In the genomic region with DNA sequence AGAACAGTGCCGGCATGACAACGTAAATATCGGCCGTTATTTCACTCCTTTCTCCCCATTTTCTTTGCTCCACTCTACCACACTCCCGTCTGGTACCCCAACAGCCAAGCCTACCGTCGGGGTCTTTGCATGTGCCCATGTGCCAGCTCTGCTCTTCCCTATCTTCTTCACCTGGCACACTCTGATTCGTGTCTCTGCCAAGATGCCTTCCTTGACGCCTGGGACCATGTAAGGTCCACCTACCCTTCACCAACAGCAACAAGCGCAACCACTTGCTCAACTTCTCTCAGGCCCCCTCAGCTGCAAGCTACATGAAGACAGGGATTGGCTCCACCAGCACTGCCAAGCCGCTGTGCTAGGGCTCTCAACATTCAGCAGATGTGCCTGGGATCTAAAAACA, we compare ENCODE assay signal across 20 cellular contexts. TPM values are rescaled to one million over a fixed set of nuclear protein-coding genes. Genes with fewer than 3 reads are reported as not detected.
A peak's percentile ranks its signal among the peaks of the same experiment; 100 is the strongest.
DNase-seq lines count a peak whose midpoint lies in the region; ATAC-seq and TF ChIP-seq lines count a peak whose summit lies in the region.
"Had no signal": no experiment of that assay in that cellular context is flagged by ENCODE, and none has a peak within 500 bp of the region (broad histone marks: within the 10 kb centered on the region; RNA-seq: fewer than 3 reads in every experiment).

No MANE protein-coding gene starts in this region.

- DNase-seq in MCF 10A (ENCODE audit: unreplicated experiment) (no peak), mammary epithelial cell (no peak), naive B cell (no peak), type B pancreatic cell (ENCODE audit: extremely low spot score, unreplicated experiment) (no peak), NCI-H226 (no peak), NCI-H345 treated with DMSO at 0.1 percent for 48 hours (lab: John Stamatoyannopoulos, UW; ENCODE audit: unreplicated experiment) (no peak)
- no peak for DNase-seq in activated naive CD8-positive, alpha-beta T cell treated with anti-CD3 and anti-CD28 coated beads, Interleukin-2, amount 10 ng/mL, durations not matched to agents 7 days and 5 days
- DNase-seq in effector CD8-positive, alpha-beta T cell (lab: John Stamatoyannopoulos, UW), result no peak
- DNase-seq: DMS79; HCEC 1CT; hippocampal formation; left colon; NCI-H1105; SIG-M5; stimulated activated CD4-positive, alpha-beta T cell treated with anti-CD3 and anti-CD28 coated beads, Interleukin-4, amount 100 ng/mL, for 4 hours had no signal

- H3K27me3 Mint-ChIP-seq in MCF 10A (ENCODE audit: insufficient read depth, unreplicated experiment), result no peaks in the 10 kb centered on the region
- no peaks in the 10 kb centered on the region for H3K27me3 Mint-ChIP-seq in activated naive CD8-positive, alpha-beta T cell treated with anti-CD3 and anti-CD28 coated beads, Interleukin-2, amount 10 ng/mL, durations not matched to agents 7 days and 5 days
- no peaks in the 10 kb centered on the region for H3K27me3 Mint-ChIP-seq in naive B cell
- H3K27me3 Mint-ChIP-seq in type B pancreatic cell, result no peaks in the 10 kb centered on the region

- ATAC-seq in activated naive CD8-positive, alpha-beta T cell treated with anti-CD3 and anti-CD28 coated beads, Interleukin-2, amount 10 ng/mL, durations not matched to agents 7 days and 5 days (ENCODE audit: low read depth), result no peak
- no peak for ATAC-seq in naive B cell (ENCODE audit: low read depth in 2 of 2)
- ATAC-seq: left colon had no signal

- H3K4me3 Mint-ChIP-seq in MCF 10A (ENCODE audit: unreplicated experiment) (no peak overlapping the region), naive B cell (peak overlapping the region in 5 of 8 donors; percentile 8 to 88 (median 39)), type B pancreatic cell (no peak overlapping the region)
- peak overlapping the region; percentile 28 for H3K4me3 Mint-ChIP-seq in activated naive CD8-positive, alpha-beta T cell treated with anti-CD3 and anti-CD28 coated beads, Interleukin-2, amount 10 ng/mL, durations not matched to agents 7 days and 5 days
- H3K4me3 Mint-ChIP-seq: nephron had no signal

- H3K4me3 ChIP-seq in mammary epithelial cell (replicated peaks in 1 of 3; ENCODE audit: insufficient read depth in 1 of 3, low read depth in 2 of 3, low read length in 3 of 3), result no peak overlapping the region
- H3K4me3 ChIP-seq: sigmoid colon had no signal

- peaks cover 50% of the 10 kb centered on the region for H3K4me1 ChIP-seq in mammary epithelial cell (ENCODE audit: insufficient read depth, low read length)

- TF ChIP-seq CTCF in MCF 10A (IDR thresholded peaks at IDR 0.05; ENCODE audit: unreplicated experiment), result no peak
- no peak for TF ChIP-seq CTCF in mammary epithelial cell (conservative IDR thresholded peaks at IDR 0.05 in 1 of 2, IDR thresholded peaks at IDR 0.05 in 1 of 2; ENCODE audit: extremely low read depth in 1 of 2, insufficient read depth in 1 of 2, low read depth in 1 of 2, low read length in 2 of 2)
- TF ChIP-seq CTCF in type B pancreatic cell (conservative IDR thresholded peaks at IDR 0.05), result no peak

- H3K4me1 Mint-ChIP-seq in MCF 10A (ENCODE audit: insufficient read depth, unreplicated experiment) (peaks cover 55% of the 10 kb centered on the region), naive B cell (peaks cover 70 to 78% (median 74%) of the 10 kb centered on the region in 3 donors), type B pancreatic cell (ENCODE audit: unreplicated experiment) (peaks cover 51% of the 10 kb centered on the region)
- peaks cover 66% of the 10 kb centered on the region for H3K4me1 Mint-ChIP-seq in activated naive CD8-positive, alpha-beta T cell treated with anti-CD3 and anti-CD28 coated beads, Interleukin-2, amount 10 ng/mL, durations not matched to agents 7 days and 5 days

- dilution Hi-C loops in mammary epithelial cell (cut with HindIII; ENCODE audit: low sequenced_read_pairs), result no loop called here

- POLR2A ChIA-PET in MCF 10A (lab: Yijun Ruan, JAX), result interaction anchor here (1.1 to 1.4 kb wide), 2 partner anchors 9 to 12 kb away, joined by 3 to 5 read pairs; no protein-coding TSS in a partner anchor
- POLR2A ChIA-PET in activated naive CD8-positive, alpha-beta T cell treated with anti-CD3 and anti-CD28 coated beads, Interleukin-2, amount 10 ng/mL, durations not matched to agents 7 days and 5 days (lab: Charles Lee), result no interaction called here

- H3K36me3 Mint-ChIP-seq in MCF 10A (ENCODE audit: insufficient read depth, unreplicated experiment), result peaks cover 56% of the 10 kb centered on the region
- H3K36me3 Mint-ChIP-seq in activated naive CD8-positive, alpha-beta T cell treated with anti-CD3 and anti-CD28 coated beads, Interleukin-2, amount 10 ng/mL, durations not matched to agents 7 days and 5 days, result peaks cover 43% of the 10 kb centered on the region
- peaks cover 0 to 6% of the 10 kb centered on the region in 2 donors for H3K36me3 Mint-ChIP-seq in naive B cell
- H3K36me3 Mint-ChIP-seq in type B pancreatic cell, result peaks cover 33% of the 10 kb centered on the region

- H3K27me3 ChIP-seq in mammary epithelial cell (ENCODE audit: insufficient read depth, low read length), result no peaks in the 10 kb centered on the region
- H3K27me3 ChIP-seq: sigmoid colon had no signal

- 84% methylated on average over 10 of the region's 11 CpGs for WGBS in mammary epithelial cell (ENCODE audit: low coverage, missing lambda C conversion rate)

- H4K20me1 ChIP-seq in mammary epithelial cell (ENCODE audit: insufficient read depth, low read length), result peaks cover 14% of the 10 kb centered on the region

- H2AFZ ChIP-seq in mammary epithelial cell (ENCODE audit: low read depth, low read length), result no peak overlapping the region

- CTCF ChIA-PET in MCF 10A (lab: Yijun Ruan, JAX) (interaction anchor here (0.6 to 1.4 kb wide), 4 partner anchors 14 to 392 kb away, joined by 3 to 6 read pairs (median 4); no protein-coding TSS in a partner anchor), mammary epithelial cell (lab: Charles Lee; ENCODE audit: low non-redundant PET) (no interaction called here)

- in situ Hi-C loops in mammary epithelial cell (cut with MboI; ENCODE audit: low sequenced_read_pairs in 2 of 2), result no loop called here

- peaks cover 96% of the 10 kb centered on the region for H3K79me2 ChIP-seq in mammary epithelial cell (ENCODE audit: insufficient read depth, low read length)

- H3K36me3 ChIP-seq in mammary epithelial cell (ENCODE audit: insufficient read depth, low read length), result no peaks in the 10 kb centered on the region

- H3K27ac Mint-ChIP-seq in MCF 10A (ENCODE audit: low read depth, unreplicated experiment) (peak overlapping the region; percentile 78), naive B cell (peak overlapping the region in 3 of 6 donors; percentile 13 to 91 (median 76)), type B pancreatic cell (peak overlapping the region; percentile 44)
- peak overlapping the region; percentile 43 for H3K27ac Mint-ChIP-seq in activated naive CD8-positive, alpha-beta T cell treated with anti-CD3 and anti-CD28 coated beads, Interleukin-2, amount 10 ng/mL, durations not matched to agents 7 days and 5 days
- H3K27ac Mint-ChIP-seq: nephron had no signal

- intact Hi-C loops in MCF 10A (cut with micrococcal nuclease) (no loop called here), mammary epithelial cell (cut with micrococcal nuclease) (loop anchor here (10.0 kb wide), 1 partner anchor 447 kb away; a partner anchor contains a TSS)

- H3K4me2 ChIP-seq in mammary epithelial cell (ENCODE audit: insufficient read depth, low read depth, low read length), result no peak overlapping the region

- H3K9ac ChIP-seq in mammary epithelial cell (ENCODE audit: insufficient read depth, low read length), result no peak overlapping the region

- no peaks in the 10 kb centered on the region for H3K9me3 ChIP-seq in mammary epithelial cell (replicated peaks; ENCODE audit: insufficient read depth, low read length)
- H3K9me3 ChIP-seq: sigmoid colon had no signal

- BruUV-seq in MCF 10A (replicated peaks; lab: Mats Ljungman, UMichigan), result no TSS peak
- BruUV-seq in mammary epithelial cell (replicated peaks; lab: Mats Ljungman, UMichigan), result no TSS peak

- H3K9me3 Mint-ChIP-seq in MCF 10A (ENCODE audit: unreplicated experiment) (no peaks in the 10 kb centered on the region), naive B cell (no peaks in the 10 kb centered on the region), type B pancreatic cell (no peaks in the 10 kb centered on the region)
- H3K9me3 Mint-ChIP-seq in activated naive CD8-positive, alpha-beta T cell treated with anti-CD3 and anti-CD28 coated beads, Interleukin-2, amount 10 ng/mL, durations not matched to agents 7 days and 5 days, result no peaks in the 10 kb centered on the region
- H3K9me3 Mint-ChIP-seq: nephron had no signal

- H3K27ac ChIP-seq in mammary epithelial cell (ENCODE audit: insufficient read depth, low read depth, low read length), result no peak overlapping the region

RNA-seq across cellular contexts. Expression of a gene that starts 4.4 kb away (rescaled TPM):
- 135 and 150 TPM in 2 replicates for total RNA-seq in MCF 10A (2022)
- total RNA-seq in mammary epithelial cell, result 100 to 1,000 TPM in 1 of 2 donors, 10 to 100 TPM in 1; 91.4 to 177 TPM
- polyA plus RNA-seq in mammary epithelial cell, result 134 TPM
- polyA minus RNA-seq in mammary epithelial cell, result 122 TPM
- total RNA-seq in activated naive CD8-positive, alpha-beta T cell treated with anti-CD3 and anti-CD28 coated beads, Interleukin-2, amount 10 ng/mL, durations not matched to agents 7 days and 5 days, result 100 to 1,000 TPM; 177 to 186 TPM
- polyA plus RNA-seq in naive B cell (ENCODE audit: low read depth in 6 of 6), result 100 to 1,000 TPM in 2 of 6 donors, 10 to 100 TPM in 4; 71.9 to 121 (median 84.2) TPM
- 74.8 and 93.4 TPM in 2 replicates for total RNA-seq in type B pancreatic cell (ENCODE audit: low replicate concordance)

RNA-seq across cellular contexts. Expression of a gene that starts 58.3 kb away (rescaled TPM):
- total RNA-seq in MCF 10A (2022), result not detected in 2 replicates
- total RNA-seq in mammary epithelial cell, result not detected
- polyA plus RNA-seq in mammary epithelial cell, result not detected
- not detected for polyA minus RNA-seq in mammary epithelial cell
- not detected for total RNA-seq in activated naive CD8-positive, alpha-beta T cell treated with anti-CD3 and anti-CD28 coated beads, Interleukin-2, amount 10 ng/mL, durations not matched to agents 7 days and 5 days
- polyA plus RNA-seq in naive B cell (ENCODE audit: low read depth in 6 of 6), result not detected
- total RNA-seq in type B pancreatic cell (ENCODE audit: low replicate concordance), result not detected in 2 replicates
- total RNA-seq: activated CD8-positive, alpha-beta memory T cell treated with anti-CD3 and anti-CD28 coated beads for 36 hours; cerebellum; left colon; sigmoid colon had no signal
- polyA plus RNA-seq: adipose tissue, sigmoid colon had no signal

Comparison
In these comparisons a context has a peak if more than half of its experiments do, and no peak if none do; other contexts are left out.
1. H3K4me3 Mint-ChIP-seq: peak in activated naive CD8-positive, alpha-beta T cell treated with anti-CD3 and anti-CD28 coated beads, Interleukin-2, amount 10 ng/mL, durations not matched to agents 7 days and 5 days (single experiment) and naive B cell (5 of 8); none in MCF 10A (single experiment) and type B pancreatic cell (single experiment).